Comparison of ENCODE assay signal across 8 cellular contexts in the genomic region with DNA sequence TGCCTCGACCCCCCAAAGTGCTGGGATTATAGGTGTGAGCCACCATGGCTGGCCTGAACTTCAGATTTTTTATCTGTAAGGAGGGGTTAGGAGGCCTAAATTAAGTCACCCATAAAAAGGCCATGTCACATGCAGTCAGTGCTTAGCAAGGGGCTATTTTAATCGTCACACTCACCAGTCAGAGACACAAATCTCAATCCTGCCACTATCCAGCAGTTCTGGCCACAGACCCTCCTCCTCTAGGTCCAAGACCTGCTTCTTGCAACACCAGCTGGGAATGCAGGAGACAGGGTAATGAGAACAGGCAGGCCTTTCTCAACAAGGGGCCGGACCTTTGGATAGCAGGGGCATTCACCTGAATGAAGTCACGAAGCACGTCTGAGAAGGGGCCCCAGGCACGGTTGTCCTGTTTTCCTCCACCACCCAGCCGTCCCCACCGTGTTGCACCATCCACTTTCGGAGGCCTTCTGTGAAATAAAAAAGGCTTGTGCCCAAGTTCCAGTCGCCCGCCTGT. TPM values are rescaled to one million over a fixed set of nuclear protein-coding genes. Genes with fewer than 3 reads are reported as not detected.
DNase-seq lines count a peak whose midpoint lies in the region; ATAC-seq and TF ChIP-seq lines count a peak whose summit lies in the region.

No MANE protein-coding gene starts in this region.

- H3K36me3 ChIP-seq in hepatocyte (replicated peaks; ENCODE audit: insufficient read depth, low read depth): no peaks in the 10 kb centered on the region

- peak overlapping the region; percentile 71 for H3K4me3 Mint-ChIP-seq in activated B cell treated with CpG ODN at 0.5 μM for 24 hours

- ATAC-seq in activated B cell treated with CpG ODN at 0.5 μM for 24 hours (ENCODE audit: low read depth) (no peak), HG03520 (IDR thresholded peaks at IDR 0.05; ENCODE audit: unreplicated experiment) (no peak)

- peaks cover 2% of the 10 kb centered on the region for H3K9me3 Mint-ChIP-seq in activated B cell treated with CpG ODN at 0.5 μM for 24 hours

- H3K4me3 ChIP-seq in hepatocyte (peak overlapping the region; percentile 96), skin epidermis (peak overlapping the region; percentile 47 to 64 (median 57))

- no peaks in the 10 kb centered on the region for H3K9me2 ChIP-seq in hepatocyte (replicated peaks; ENCODE audit: insufficient read depth)

- H3K36me3 Mint-ChIP-seq in activated B cell treated with CpG ODN at 0.5 μM for 24 hours (ENCODE audit: low read depth): no peaks in the 10 kb centered on the region

- peaks cover 9% of the 10 kb centered on the region for H3K4me1 Mint-ChIP-seq in activated B cell treated with CpG ODN at 0.5 μM for 24 hours

- no peaks in the 10 kb centered on the region for H3K79me2 ChIP-seq in hepatocyte

- intact Hi-C loops in activated B cell treated with CpG ODN at 0.5 μM for 24 hours (cut with micrococcal nuclease): no loop called here

- peak overlapping the region; percentile 99 for H3K4me2 ChIP-seq in hepatocyte

- H3K27ac ChIP-seq in hepatocyte: peak overlapping the region; percentile 67
- H3K27ac ChIP-seq in skin epidermis: peak overlapping the region in 17 of 21 experiments; percentile 16 to 91 (median 85)

- H3K27ac Mint-ChIP-seq in activated B cell treated with CpG ODN at 0.5 μM for 24 hours: no peak overlapping the region

- H2AFZ ChIP-seq in hepatocyte: peak overlapping the region; percentile 97

- peaks cover 9% of the 10 kb centered on the region for H3K27me3 Mint-ChIP-seq in activated B cell treated with CpG ODN at 0.5 μM for 24 hours

- no peak for TF ChIP-seq CTCF in activated B cell treated with CpG ODN at 0.5 μM for 24 hours (IDR thresholded peaks at IDR 0.05)
- TF ChIP-seq CTCF in hepatocyte (IDR thresholded peaks at IDR 0.05; ENCODE audit: poor library complexity): no peak

- 26% methylated on average over 9 of the region's 11 CpGs for WGBS in hepatocyte (ENCODE audit: low lambda C conversion rate, missing lambda C conversion rate)

- POLR2A ChIA-PET in activated B cell treated with CpG ODN at 0.5 μM for 24 hours (lab: Charles Lee): no interaction called here

- CTCF ChIA-PET in activated B cell treated with CpG ODN at 0.5 μM for 24 hours (lab: Charles Lee): no interaction called here

- no peaks in the 10 kb centered on the region for H3K27me3 ChIP-seq in hepatocyte

- no peaks in the 10 kb centered on the region for H4K20me1 ChIP-seq in hepatocyte (ENCODE audit: insufficient read depth, poor library complexity, severe bottlenecking)

- H3K4me1 ChIP-seq in hepatocyte (ENCODE audit: insufficient read depth): peaks cover 20% of the 10 kb centered on the region

- H3K9me3 ChIP-seq in hepatocyte (ENCODE audit: low read depth): no peaks in the 10 kb centered on the region

- DNase-seq in H4 (ENCODE audit: low spot score) (peak; percentile 38), activated B cell treated with CpG ODN at 0.5 μM for 24 hours (no peak), hepatocyte (ENCODE audit: low spot score) (no peak), HuH-7.5 (ENCODE audit: low spot score) (no peak), LoVo (ENCODE audit: low spot score) (no peak), cortex of kidney (lab: John Stamatoyannopoulos, UW) (no peak)

RNA-seq across cellular contexts. Expression of gene FBXO27, which starts 1.4 kb away (rescaled TPM):
- 2.2 and 4.5 TPM in 2 replicates for total RNA-seq in H4 (2014; rRNA removed; shearing (Covaris generic))
- 0.24 TPM in 1 of 2 replicates, not detected in the other for total RNA-seq in activated B cell treated with CpG ODN at 0.5 μM for 24 hours
- 6.7 and 15.2 TPM in 2 replicates for total RNA-seq in hepatocyte
- 10.3 and 11.0 TPM in 2 replicates for polyA plus RNA-seq in hepatocyte

RNA-seq across cellular contexts. Expression of gene ACP7, which starts 53.3 kb away (rescaled TPM):
- total RNA-seq in H4 (2014; rRNA removed; shearing (Covaris generic)): not detected in 2 replicates
- total RNA-seq in activated B cell treated with CpG ODN at 0.5 μM for 24 hours (not detected in 2 replicates), hepatocyte (0.16 and 0.23 TPM in 2 replicates)
- polyA plus RNA-seq in hepatocyte: 0.13 and 0.21 TPM in 2 replicates

RNA-seq across cellular contexts. Expression of gene FBXO17, which starts 55.4 kb away (rescaled TPM):
- 35.6 and 46.6 TPM in 2 replicates for total RNA-seq in H4 (2014; rRNA removed; shearing (Covaris generic))
- total RNA-seq in activated B cell treated with CpG ODN at 0.5 μM for 24 hours: not detected in 2 replicates
- total RNA-seq in hepatocyte: 41.9 and 48.4 TPM in 2 replicates
- polyA plus RNA-seq in hepatocyte: 49.4 and 59.9 TPM in 2 replicates

Comparison
In these comparisons a context has a peak if more than half of its experiments do, and no peak if none do; other contexts are left out.
1. RNA of gene FBXO17, which starts 55.4 kb away (total RNA-seq): 41.9 to 48.4 TPM in hepatocyte and 35.6 to 46.6 TPM in H4; not detected in activated B cell treated with CpG ODN at 0.5 μM for 24 hours; every median in the first group is over 10 times any median in the second.